ENCODE assay signal across 1 cellular context in genomic region chr6:7910298-7910653, GRCh38.
TF ChIP-seq lines count a peak whose summit lies in the region.

No MANE protein-coding gene starts in this region.

TF ChIP-seq in GM12878, 131 proteins besides CTCF, POLR2A, EP300 and RAD21 (continued from another document):
- TF ChIP-seq, protein P1, sequence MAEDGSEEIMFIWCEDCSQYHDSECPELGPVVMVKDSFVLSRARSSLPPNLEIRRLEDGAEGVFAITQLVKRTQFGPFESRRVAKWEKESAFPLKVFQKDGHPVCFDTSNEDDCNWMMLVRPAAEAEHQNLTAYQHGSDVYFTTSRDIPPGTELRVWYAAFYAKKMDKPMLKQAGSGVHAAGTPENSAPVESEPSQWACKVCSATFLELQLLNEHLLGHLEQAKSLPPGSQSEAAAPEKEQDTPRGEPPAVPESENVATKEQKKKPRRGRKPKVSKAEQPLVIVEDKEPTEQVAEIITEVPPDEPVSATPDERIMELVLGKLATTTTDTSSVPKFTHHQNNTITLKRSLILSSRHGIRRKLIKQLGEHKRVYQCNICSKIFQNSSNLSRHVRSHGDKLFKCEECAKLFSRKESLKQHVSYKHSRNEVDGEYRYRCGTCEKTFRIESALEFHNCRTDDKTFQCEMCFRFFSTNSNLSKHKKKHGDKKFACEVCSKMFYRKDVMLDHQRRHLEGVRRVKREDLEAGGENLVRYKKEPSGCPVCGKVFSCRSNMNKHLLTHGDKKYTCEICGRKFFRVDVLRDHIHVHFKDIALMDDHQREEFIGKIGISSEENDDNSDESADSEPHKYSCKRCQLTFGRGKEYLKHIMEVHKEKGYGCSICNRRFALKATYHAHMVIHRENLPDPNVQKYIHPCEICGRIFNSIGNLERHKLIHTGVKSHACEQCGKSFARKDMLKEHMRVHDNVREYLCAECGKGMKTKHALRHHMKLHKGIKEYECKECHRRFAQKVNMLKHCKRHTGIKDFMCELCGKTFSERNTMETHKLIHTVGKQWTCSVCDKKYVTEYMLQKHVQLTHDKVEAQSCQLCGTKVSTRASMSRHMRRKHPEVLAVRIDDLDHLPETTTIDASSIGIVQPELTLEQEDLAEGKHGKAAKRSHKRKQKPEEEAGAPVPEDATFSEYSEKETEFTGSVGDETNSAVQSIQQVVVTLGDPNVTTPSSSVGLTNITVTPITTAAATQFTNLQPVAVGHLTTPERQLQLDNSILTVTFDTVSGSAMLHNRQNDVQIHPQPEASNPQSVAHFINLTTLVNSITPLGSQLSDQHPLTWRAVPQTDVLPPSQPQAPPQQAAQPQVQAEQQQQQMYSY (CRISPR knock-in tag; IDR thresholded peaks at IDR 0.05) = no peak
- TF ChIP-seq BHLHE40 (IDR thresholded peaks at IDR 0.05; ENCODE audit: borderline replicate concordance in 1 of 2, low read depth in 2 of 2, low read length in 1 of 2) (peak in 1 of 2 experiments; percentile 51; a peak in 2 of 4 replicates), JUNB (IDR thresholded peaks at IDR 0.05) (no peak), SIN3A (IDR thresholded peaks at IDR 0.05; ENCODE audit: low read depth, low read length) (no peak)
